9 cellular contexts compared by ENCODE assay signal in genomic region chr22:23759566-23759965, GRCh38. TPM values are rescaled to one million over a fixed set of nuclear protein-coding genes. Genes with fewer than 3 reads are reported as not detected.
"Had no signal": no experiment of that assay in that cellular context is flagged by ENCODE, and none has a peak within 500 bp of the region (broad histone marks: within the 10 kb centered on the region; RNA-seq: fewer than 3 reads in every experiment).

No MANE protein-coding gene starts in this region.

- FAIRE-seq: G401.6, GM12878, GM12891, GM12892, GM18507, GM19239 had no signal

- DNase-seq: GDM1, GF-D8 had no signal

- ATAC-seq: GM12878 had no signal

- H3K4me3 ChIP-seq: GM12878 had no signal

RNA-seq across cellular contexts. Expression of gene C22orf15, which starts 3.2 kb away (rescaled TPM):
- total RNA-seq: G401 had no signal

RNA-seq across cellular contexts. Expression of gene VPREB3, which starts 5.3 kb away (rescaled TPM):
- total RNA-seq: G401 had no signal

RNA-seq across cellular contexts. Expression of gene CHCHD10, which starts 8.2 kb away (rescaled TPM):
- total RNA-seq: G401 had no signal

RNA-seq across cellular contexts. Expression of gene ZNF70, which starts 8.7 kb away (rescaled TPM):
- total RNA-seq: G401 had no signal

RNA-seq across cellular contexts. Expression of gene MMP11, which starts 13.1 kb away (rescaled TPM):
- total RNA-seq: G401 had no signal
